1 cellular context compared by ENCODE assay signal in the genomic region with DNA sequence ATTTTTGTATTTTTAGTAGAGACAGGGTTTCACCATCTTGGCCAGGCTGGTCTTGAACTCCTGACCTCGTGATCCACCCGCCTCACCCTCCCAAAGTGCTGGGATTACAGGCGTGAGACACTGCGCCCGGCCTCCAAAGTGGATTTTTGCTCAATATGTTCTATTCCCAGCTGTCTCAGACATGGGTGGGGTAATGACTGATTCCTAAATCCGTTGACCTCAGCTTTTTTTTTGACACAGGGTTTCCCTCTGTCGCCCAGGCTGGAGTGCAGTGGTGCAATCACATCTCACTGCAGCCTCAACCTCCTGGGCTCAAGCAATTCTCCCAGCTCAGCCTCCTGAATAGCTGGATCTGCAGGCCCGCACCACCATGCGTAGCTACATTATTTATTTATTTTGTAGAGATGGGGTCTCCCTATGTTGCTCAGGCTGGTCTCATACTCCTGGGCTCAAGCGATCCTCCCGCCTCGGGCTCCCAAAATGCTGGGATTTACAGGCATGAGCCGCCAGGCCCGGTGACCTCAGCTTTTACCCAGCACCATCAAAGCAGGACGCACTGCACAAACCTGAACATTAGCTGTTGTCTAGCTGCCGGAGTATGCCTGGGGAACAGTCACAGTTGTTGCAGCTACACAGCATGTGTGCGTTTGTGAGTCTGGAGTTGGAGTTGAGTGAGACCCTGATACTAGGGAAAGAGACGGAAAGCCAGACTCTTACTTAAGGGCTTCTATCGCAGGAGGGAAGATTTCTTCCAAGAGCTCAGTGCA.
TF ChIP-seq lines count a peak whose summit lies in the region.

No MANE protein-coding gene starts in this region.

TF ChIP-seq in K562, 482 proteins besides CTCF, POLR2A, EP300 and RAD21:
- peak; percentile 61 for TF ChIP-seq C11orf30 (IDR thresholded peaks at IDR 0.05; ENCODE audit: low read depth)
- peak; percentile 73 for TF ChIP-seq ZNF316 (IDR thresholded peaks at IDR 0.05)
- TF ChIP-seq PRPF4 (IDR thresholded peaks at IDR 0.05; ENCODE audit: insufficient read depth, low read depth, low read length, poor library complexity, severe bottlenecking): no peak
- TF ChIP-seq PHF8 (IDR thresholded peaks at IDR 0.05; ENCODE audit: borderline replicate concordance, low read length): no peak
- TF ChIP-seq RBFOX2 (IDR thresholded peaks at IDR 0.05; ENCODE audit: low read depth, low read length): no peak
